17 cellular contexts compared by ENCODE assay signal in the genomic region with DNA sequence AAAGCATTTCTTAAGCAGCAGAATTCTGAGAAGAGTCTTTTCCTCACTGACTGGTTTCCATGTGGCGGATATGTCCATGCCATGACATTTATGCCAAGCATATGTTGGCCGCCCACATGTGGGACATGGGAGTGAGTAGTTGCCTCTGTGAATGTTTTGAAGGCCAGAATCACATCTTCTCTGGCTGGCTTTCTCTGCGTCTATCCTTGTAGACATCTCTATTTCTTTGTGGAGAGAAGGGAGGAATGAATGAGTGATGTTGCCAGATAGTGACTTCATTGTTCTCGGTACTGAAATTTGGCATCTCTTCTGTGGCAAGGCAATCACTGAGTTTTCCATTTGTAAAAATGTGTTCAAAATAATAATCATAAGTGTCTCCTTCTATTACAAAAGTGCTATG.
"Had no signal": no experiment of that assay in that cellular context is flagged by ENCODE, and none has a peak within 500 bp of the region (broad histone marks: within the 10 kb centered on the region; RNA-seq: fewer than 3 reads in every experiment).

No MANE protein-coding gene starts in this region.

- H3K27me3 Mint-ChIP-seq: dendritic cell treated with granulocyte-macrophage colony-stimulating factor and Interleukin-4, amounts not matched to agents 40 ng/mL and 50 ng/mL, for 4 days had no signal

- DNase-seq: cerebellar nuclear complex; effector memory CD8-positive, alpha-beta T cell; esophagus squamous epithelium; foreskin melanocyte; immature natural killer cell; naive thymus-derived CD4-positive, alpha-beta T cell; retina; small intestine; stimulated activated CD4-positive, alpha-beta T cell treated with anti-CD3 and anti-CD28 coated beads, Interleukin-12 subunit alpha, Interleukin-12 subunit beta, amount 100 ng/mL, for 4 hours; stimulated activated naive CD4-positive, alpha-beta T cell; stomach; substantia nigra; trophoblast cell had no signal

- H3K9me3 Mint-ChIP-seq: dendritic cell treated with granulocyte-macrophage colony-stimulating factor and Interleukin-4, amounts not matched to agents 40 ng/mL and 50 ng/mL, for 4 days; effector memory CD8-positive, alpha-beta T cell had no signal

- ATAC-seq: effector memory CD8-positive, alpha-beta T cell; naive thymus-derived CD4-positive, alpha-beta T cell had no signal

- H3K36me3 Mint-ChIP-seq: immature natural killer cell; naive thymus-derived CD4-positive, alpha-beta T cell had no signal

- H3K27ac Mint-ChIP-seq: dendritic cell treated with granulocyte-macrophage colony-stimulating factor and Interleukin-4, amounts not matched to agents 40 ng/mL and 50 ng/mL, for 4 days; effector memory CD8-positive, alpha-beta T cell; immature natural killer cell; naive thymus-derived CD4-positive, alpha-beta T cell had no signal

- H3K36me3 ChIP-seq: esophagus squamous epithelium, neutrophil, stomach had no signal

- H3K9me3 ChIP-seq: esophagus squamous epithelium, neutrophil, psoas muscle, stomach had no signal

- H3K4me1 ChIP-seq: esophagus squamous epithelium, psoas muscle, stomach had no signal

- H3K4me1 Mint-ChIP-seq: immature natural killer cell; naive thymus-derived CD4-positive, alpha-beta T cell had no signal

- H3K27me3 ChIP-seq: esophagus squamous epithelium, neutrophil, stomach had no signal

- H3K4me3 Mint-ChIP-seq: dendritic cell treated with granulocyte-macrophage colony-stimulating factor and Interleukin-4, amounts not matched to agents 40 ng/mL and 50 ng/mL, for 4 days; effector memory CD8-positive, alpha-beta T cell; immature natural killer cell; naive thymus-derived CD4-positive, alpha-beta T cell had no signal

- H3K27ac ChIP-seq: epithelial cell of prostate, neutrophil, psoas muscle, stomach had no signal

- H3K4me3 ChIP-seq: esophagus squamous epithelium, psoas muscle, stomach had no signal
